ENCODE assay signal across 28 cellular contexts in the genomic region with DNA sequence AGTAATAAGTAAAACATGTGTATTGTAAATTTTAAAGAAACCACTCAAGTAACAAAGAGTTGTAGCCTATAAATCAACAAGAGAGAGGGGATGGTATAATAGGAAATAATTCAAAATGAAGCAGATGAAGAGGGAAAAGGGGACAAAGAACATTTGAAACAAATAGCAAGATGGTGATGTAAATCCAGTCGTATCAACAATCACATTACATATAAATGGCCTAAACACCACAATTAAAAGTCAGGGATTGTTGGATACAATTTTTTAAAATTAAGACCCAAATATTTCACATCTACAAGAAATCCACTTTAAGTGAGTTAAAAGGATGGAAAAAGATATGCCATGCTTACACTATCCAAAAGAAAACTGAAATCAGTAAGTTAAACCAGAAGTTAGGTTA.
"Had no signal": no experiment of that assay in that cellular context is flagged by ENCODE, and none has a peak within 500 bp of the region (broad histone marks: within the 10 kb centered on the region; RNA-seq: fewer than 3 reads in every experiment).

No MANE protein-coding gene starts in this region.

- FAIRE-seq: endometrium, islet of Langerhans, keratinocyte had no signal

- H3K4me3 ChIP-seq: colonic mucosa, esophagus squamous epithelium, gastrocnemius medialis, heart right ventricle, left lung, lower lobe of right lung, mucosa of descending colon had no signal

- H3K27ac Mint-ChIP-seq: dendritic cell treated with granulocyte-macrophage colony-stimulating factor and Interleukin-4, amounts not matched to agents 40 ng/mL and 50 ng/mL, for 4 days; effector memory CD8-positive, alpha-beta T cell; endodermal cell; mesothelial cell of epicardium; naive B cell had no signal

- H3K27ac ChIP-seq: colonic mucosa, epithelial cell of prostate, esophagus squamous epithelium, gastrocnemius medialis, heart right ventricle, left lung, lower lobe of right lung had no signal

- H3K9me3 ChIP-seq: colonic mucosa, gastrocnemius medialis had no signal

- DNase-seq: colonic mucosa; cortex of kidney; effector CD8-positive, alpha-beta T cell; effector memory CD8-positive, alpha-beta T cell; endodermal cell; erythroblast; esophagus squamous epithelium; foreskin fibroblast; foreskin melanocyte; gastrocnemius medialis; glutamatergic neuron; head of caudate nucleus; heart right ventricle; hippocampal formation; left cardiac atrium; left lung; left ventricle myocardium superior; lower lobe of right lung; mesenchymal stem cell; mucosa of descending colon; naive B cell had no signal

- H3K27me3 ChIP-seq: colonic mucosa, esophagus squamous epithelium, gastrocnemius medialis, heart right ventricle, left lung had no signal

- H3K4me3 Mint-ChIP-seq: dendritic cell treated with granulocyte-macrophage colony-stimulating factor and Interleukin-4, amounts not matched to agents 40 ng/mL and 50 ng/mL, for 4 days; effector memory CD8-positive, alpha-beta T cell; endodermal cell; mesothelial cell of epicardium; naive B cell had no signal

- H3K27me3 Mint-ChIP-seq: dendritic cell treated with granulocyte-macrophage colony-stimulating factor and Interleukin-4, amounts not matched to agents 40 ng/mL and 50 ng/mL, for 4 days; effector memory CD8-positive, alpha-beta T cell; naive B cell had no signal

- H3K4me1 ChIP-seq: colonic mucosa, esophagus squamous epithelium, gastrocnemius medialis, lower lobe of right lung had no signal

- ATAC-seq: effector memory CD8-positive, alpha-beta T cell; esophagus mucosa; gastrocnemius medialis; heart right ventricle; left cardiac atrium; left lung; left ventricle myocardium superior; lower lobe of right lung; mucosa of descending colon had no signal

- H3K36me3 ChIP-seq: colonic mucosa, esophagus squamous epithelium, gastrocnemius medialis, heart right ventricle, left lung, lower lobe of right lung had no signal

- H3K4me1 Mint-ChIP-seq: endodermal cell had no signal
